In the genomic region with DNA sequence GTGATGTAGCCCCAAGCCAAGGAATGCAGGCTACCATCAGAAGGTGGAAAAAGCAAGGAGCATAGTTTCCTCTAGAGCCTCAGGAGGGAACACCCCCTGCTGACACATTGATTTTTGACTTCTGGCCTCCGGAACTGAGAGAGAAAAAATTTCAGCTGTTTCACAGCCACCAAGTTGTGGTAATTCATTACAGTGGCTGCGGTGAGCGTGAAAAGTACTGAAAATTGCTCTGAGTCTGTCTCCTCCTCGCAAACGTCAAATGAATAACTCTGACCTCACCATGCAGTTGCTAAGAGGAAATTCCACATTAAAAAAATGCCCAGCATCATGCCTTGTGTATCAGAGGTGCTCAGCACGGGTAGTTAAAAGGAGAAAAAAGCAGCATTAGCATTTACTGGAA, we compare ENCODE assay signal across 17 cellular contexts.
"Had no signal": no experiment of that assay in that cellular context is flagged by ENCODE, and none has a peak within 500 bp of the region (broad histone marks: within the 10 kb centered on the region; RNA-seq: fewer than 3 reads in every experiment).

No MANE protein-coding gene starts in this region.

- H3K4me2 ChIP-seq: hepatocyte, neural progenitor cell had no signal

- H3K27me3 ChIP-seq: hepatocyte, neural progenitor cell, pancreas had no signal

- DNase-seq: effector memory CD8-positive, alpha-beta T cell; esophagus squamous epithelium; foreskin fibroblast; kidney glomerular epithelial cell; naive thymus-derived CD8-positive, alpha-beta T cell; nucleus accumbens; pancreas; right cardiac atrium; small intestine; stimulated activated CD4-positive, alpha-beta T cell treated with anti-CD3 and anti-CD28 coated beads, Interleukin-12 subunit alpha, Interleukin-12 subunit beta, amount 100 ng/mL, for 4 hours; stimulated activated naive CD4-positive, alpha-beta T cell; stomach; substantia nigra; transverse colon had no signal

- H3K27ac ChIP-seq: esophagus squamous epithelium, hepatocyte, neural progenitor cell, pancreas, stomach, thoracic aorta, transverse colon had no signal

- H3K79me2 ChIP-seq: hepatocyte had no signal

- H3K9me3 ChIP-seq: esophagus squamous epithelium, pancreas, thoracic aorta, transverse colon had no signal

- H3K4me1 ChIP-seq: esophagus squamous epithelium, neural progenitor cell, pancreas, stomach, transverse colon had no signal

- ATAC-seq: effector memory CD8-positive, alpha-beta T cell; naive thymus-derived CD8-positive, alpha-beta T cell; pancreas; right cardiac atrium had no signal

- H3K4me3 ChIP-seq: esophagus squamous epithelium, hepatocyte, neural progenitor cell, pancreas, stomach, thoracic aorta, transverse colon had no signal

- H3K36me3 ChIP-seq: esophagus squamous epithelium, neural progenitor cell, pancreas, stomach, thoracic aorta, transverse colon had no signal

- H2AFZ ChIP-seq: hepatocyte, neural progenitor cell had no signal
